Comparison of ENCODE assay signal across 13 cellular contexts in the genomic region with DNA sequence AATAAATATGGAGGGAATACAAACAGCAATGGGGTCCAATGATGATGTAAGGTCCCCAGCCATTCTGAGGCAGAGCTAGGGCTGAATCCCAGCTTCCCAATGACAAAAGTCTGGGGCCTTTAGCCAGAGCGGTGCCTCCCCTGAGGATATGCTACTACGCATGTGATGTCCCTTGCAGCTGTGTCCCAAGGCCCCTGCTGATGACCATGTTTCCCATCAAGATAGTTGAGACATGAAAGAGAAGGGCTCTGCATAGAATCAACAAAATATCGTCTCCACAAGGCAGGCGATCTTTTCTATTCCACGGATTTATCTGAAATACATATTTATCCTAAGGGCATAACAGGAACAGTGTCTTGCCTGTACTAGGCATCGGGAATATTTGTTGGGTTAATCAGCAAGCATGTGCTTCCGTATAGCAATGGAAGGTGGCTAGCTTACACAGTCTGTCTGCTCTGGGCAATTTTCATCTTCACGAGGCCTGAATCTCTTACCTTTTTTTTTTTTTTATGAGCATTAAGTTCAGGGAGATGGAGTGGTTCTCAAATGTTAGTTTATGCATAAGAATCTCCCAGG.
"Had no signal": no experiment of that assay in that cellular context is flagged by ENCODE, and none has a peak within 500 bp of the region (broad histone marks: within the 10 kb centered on the region; RNA-seq: fewer than 3 reads in every experiment).

No MANE protein-coding gene starts in this region.

- DNase-seq: KBM-7, MM.1S, NCI-H1092 treated with DMSO at 0.1 percent for 48 hours, NCI-H1436, NCI-H187, NCI-H2029, NCI-H2081 treated with DMSO at 0.1 percent for 48 hours, NCI-H2227 treated with DMSO at 0.1 percent for 48 hours, NCI-H524, NCI-H526 treated with DMSO at 0.1 percent for 48 hours, NCI-H748 treated with DMSO at 0.1 percent for 48 hours, RPMI8226, SHP77 had no signal
